ENCODE assay signal across 21 cellular contexts in the genomic region with DNA sequence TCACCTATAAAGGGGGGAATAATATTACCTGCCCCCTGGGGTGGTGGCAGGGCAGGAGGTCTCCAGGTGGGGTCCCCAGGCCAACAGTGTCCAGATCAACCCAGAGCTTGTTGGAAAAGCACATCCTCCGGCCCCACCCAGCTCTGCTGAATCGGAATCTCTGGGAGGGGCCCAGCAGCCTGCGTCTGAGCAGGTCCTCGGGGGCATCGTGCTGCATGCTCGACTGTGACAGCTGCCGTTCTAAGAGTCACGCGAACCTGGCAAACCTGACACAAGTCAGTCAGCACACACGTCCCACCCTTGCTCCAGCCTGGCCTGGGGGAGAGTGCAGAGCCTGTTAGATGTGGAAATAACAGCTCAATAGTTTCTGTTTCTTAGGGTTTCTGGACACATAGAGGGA.
"Had no signal": no experiment of that assay in that cellular context is flagged by ENCODE, and none has a peak within 500 bp of the region (broad histone marks: within the 10 kb centered on the region; RNA-seq: fewer than 3 reads in every experiment).

No MANE protein-coding gene starts in this region.

- H3K4me1 Mint-ChIP-seq: activated B cell treated with CpG ODN at 0.5 μM for 24 hours; activated CD4-positive, alpha-beta T cell treated with anti-CD3 and anti-CD28 coated beads, Interleukin-2, amount 10 ng/mL, durations not matched to agents 24 days and 14 days; IgD-negative memory B cell had no signal

- H3K27me3 ChIP-seq: Peyer's patch had no signal

- H3K9me3 Mint-ChIP-seq: activated CD4-positive, alpha-beta T cell treated with anti-CD3 and anti-CD28 coated beads, Interleukin-2, amount 10 ng/mL, durations not matched to agents 24 days and 14 days; activated T-cell treated with anti-CD3 and anti-CD28 coated beads, Interleukin-2, amount 50 U/mL, for 4 hours; T-helper 1 cell treated with Interleukin-12 subunit alpha and Interleukin-12 subunit beta and Interleukin-4 antibody, amounts not matched to agents 30 μg/mL and 1 μg/mL, for 36 hours had no signal

- H3K4me1 ChIP-seq: Peyer's patch had no signal

- ATAC-seq: activated T-cell treated with anti-CD3 and anti-CD28 coated beads, Interleukin-2, amount 50 U/mL, for 4 hours had no signal

- H3K4me3 ChIP-seq: Peyer's patch had no signal

- H3K9me3 ChIP-seq: Peyer's patch had no signal

- H3K27me3 Mint-ChIP-seq: activated CD4-positive, alpha-beta T cell treated with anti-CD3 and anti-CD28 coated beads, Interleukin-2, amount 10 ng/mL, durations not matched to agents 24 days and 14 days; activated naive CD8-positive, alpha-beta T cell had no signal

- H3K4me3 Mint-ChIP-seq: activated B cell treated with CpG ODN at 0.5 μM for 24 hours; activated CD4-positive, alpha-beta T cell treated with anti-CD3 and anti-CD28 coated beads, Interleukin-2, amount 10 ng/mL, durations not matched to agents 24 days and 14 days; activated naive CD4-positive, alpha-beta T cell treated with anti-CD3 and anti-CD28 coated beads for 36 hours; activated naive CD8-positive, alpha-beta T cell; activated T-cell treated with anti-CD3 and anti-CD28 coated beads, Interleukin-2, amount 50 U/mL, for 4 hours; brain; IgD-negative memory B cell; T-helper 1 cell treated with Interleukin-12 subunit alpha and Interleukin-12 subunit beta and Interleukin-4 antibody, amounts not matched to agents 30 μg/mL and 1 μg/mL, for 36 hours had no signal

- H3K36me3 Mint-ChIP-seq: activated naive CD8-positive, alpha-beta T cell; brain had no signal

- H3K27ac Mint-ChIP-seq: activated B cell treated with CpG ODN at 0.5 μM for 24 hours; activated CD4-positive, alpha-beta T cell treated with anti-CD3 and anti-CD28 coated beads, Interleukin-2, amount 10 ng/mL, durations not matched to agents 24 days and 14 days; activated naive CD4-positive, alpha-beta T cell treated with anti-CD3 and anti-CD28 coated beads for 36 hours; activated naive CD8-positive, alpha-beta T cell; IgD-negative memory B cell; T-helper 1 cell treated with Interleukin-12 subunit alpha and Interleukin-12 subunit beta and Interleukin-4 antibody, amounts not matched to agents 30 μg/mL and 1 μg/mL, for 36 hours had no signal

- DNase-seq: activated B cell treated with CpG ODN at 0.5 μM for 24 hours; activated CD4-positive, alpha-beta T cell treated with anti-CD3 and anti-CD28 coated beads for 1 hour; activated CD4-positive, alpha-beta T cell treated with anti-CD3 and anti-CD28 coated beads, Interleukin-2, amount 10 ng/mL, durations not matched to agents 24 days and 14 days; activated CD4-positive, alpha-beta T cell treated with anti-CD3 and anti-CD28 coated beads, Interleukin-2, amount 50 U/mL, for 48 hours; activated effector memory CD4-positive, alpha-beta T cell treated with anti-CD3 and anti-CD28 coated beads, Interleukin-2, amount 50 U/mL, for 16 hours; activated naive CD4-positive, alpha-beta T cell treated with anti-CD3 and anti-CD28 coated beads for 36 hours; activated T-cell treated with anti-CD3 and anti-CD28 coated beads, Interleukin-2, amount 50 U/mL, for 4 hours; KG1; NCI-H1048; NCI-H146; NCI-H187 treated with DMSO at 0.1 percent for 48 hours; NCI-H2081 treated with DMSO at 0.1 percent for 48 hours; NCI-H446; NCI-H524; Peyer's patch; SHP77 treated with DMSO at 0.1 percent for 48 hours had no signal

- H3K27ac ChIP-seq: RWPE1 had no signal
